ENCODE assay signal across 8 cellular contexts in the genomic region with DNA sequence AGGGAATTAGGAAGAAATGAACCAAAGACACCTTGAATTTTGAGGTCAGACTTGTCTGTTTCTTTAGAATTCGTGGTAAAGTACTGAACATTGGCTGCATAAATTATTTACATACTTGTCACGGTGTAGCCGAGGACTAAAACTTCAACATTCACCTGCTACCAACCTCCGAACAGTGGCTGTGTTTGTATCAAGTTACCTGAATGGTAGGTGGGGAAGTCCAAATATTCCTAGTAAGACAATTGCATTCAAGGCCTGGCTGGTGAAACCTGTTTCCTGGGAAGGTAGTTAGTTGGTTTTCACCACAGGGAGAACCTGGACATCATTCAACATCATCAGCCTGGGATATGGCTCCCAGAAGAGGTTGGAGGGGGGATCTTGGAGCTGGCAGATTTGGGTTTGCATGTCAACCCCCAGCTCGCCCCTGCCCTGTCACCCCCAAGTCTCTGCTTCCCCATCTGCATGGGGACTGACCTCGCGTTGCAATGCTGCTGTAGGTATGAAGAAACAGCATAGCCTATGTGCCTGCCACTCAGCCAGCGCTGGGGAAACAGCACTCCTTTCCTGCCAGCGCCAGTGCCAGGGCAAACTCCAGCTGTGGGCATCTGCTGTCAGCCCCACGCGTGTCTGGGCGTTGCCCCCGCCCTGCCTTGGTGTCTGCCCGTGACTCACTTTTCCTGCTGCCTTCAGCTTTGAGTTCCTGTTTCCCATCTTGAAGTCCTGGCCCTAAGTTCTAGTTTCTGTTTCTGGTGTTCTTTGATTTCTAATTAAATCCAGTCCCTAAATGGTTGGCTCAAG. TPM values are rescaled to one million over a fixed set of nuclear protein-coding genes. Genes with fewer than 3 reads are reported as not detected.
A peak's percentile ranks its signal among the peaks of the same experiment; 100 is the strongest.
DNase-seq lines count a peak whose midpoint lies in the region; ATAC-seq and TF ChIP-seq lines count a peak whose summit lies in the region.

No MANE protein-coding gene starts in this region.

- no peaks in the 10 kb centered on the region for H3K36me3 ChIP-seq in right atrium auricular region
- no peaks in the 10 kb centered on the region for H3K36me3 ChIP-seq in effector memory CD4-positive, alpha-beta T cell (ENCODE audit: control insufficient read depth, insufficient read depth, low read length)

- no peaks in the 10 kb centered on the region for H3K27me3 Mint-ChIP-seq in activated T-helper 17 cell treated with anti-CD3 and anti-CD28 coated beads, Interleukin-2, amount 50 U/mL, for 72 hours

- H3K4me1 Mint-ChIP-seq in activated T-helper 17 cell treated with anti-CD3 and anti-CD28 coated beads, Interleukin-2, amount 50 U/mL, for 72 hours, result peaks cover 5% of the 10 kb centered on the region

- no peak for TF ChIP-seq CTCF in right atrium auricular region (IDR thresholded peaks at IDR 0.05)

- ATAC-seq in GM19023 (IDR thresholded peaks at IDR 0.05; ENCODE audit: unreplicated experiment) (peak; percentile 43), HG02571 (IDR thresholded peaks at IDR 0.05; ENCODE audit: unreplicated experiment) (no peak)
- ATAC-seq in activated T-helper 17 cell treated with anti-CD3 and anti-CD28 coated beads, Interleukin-2, amount 50 U/mL, for 72 hours (replicated peaks), result peak; percentile 53
- peak; percentile 63 for ATAC-seq in stimulated activated naive CD8-positive, alpha-beta T cell treated with anti-CD3 and anti-CD28 coated beads, Interleukin-15, Interleukin-2, amounts not matched to agents 100 U/mL and 50 U/mL, for 24 hours

- H3K36me3 Mint-ChIP-seq in activated T-helper 17 cell treated with anti-CD3 and anti-CD28 coated beads, Interleukin-2, amount 50 U/mL, for 72 hours (ENCODE audit: low read depth), result no peaks in the 10 kb centered on the region

- peak; percentile 34 for DNase-seq in KG1 (lab: John Stamatoyannopoulos, UW)
- DNase-seq in right atrium auricular region (ENCODE audit: low spot score), result peak; percentile 79
- DNase-seq in stimulated activated naive CD8-positive, alpha-beta T cell treated with anti-CD3 and anti-CD28 coated beads, Interleukin-15, Interleukin-2, amounts not matched to agents 100 U/mL and 50 U/mL, for 24 hours, result peak; percentile 54
- no peak for DNase-seq in DMS53 treated with DMSO at 0.1 percent for 48 hours (lab: John Stamatoyannopoulos, UW; ENCODE audit: unreplicated experiment)
- DNase-seq in effector memory CD4-positive, alpha-beta T cell, result no peak

- peak overlapping the region in 1 of 2 donors; percentile 4 for H3K4me3 ChIP-seq in right atrium auricular region
- no peak overlapping the region for H3K4me3 ChIP-seq in effector memory CD4-positive, alpha-beta T cell (ENCODE audit: insufficient read depth, low read depth, low read length, poor library complexity, severe bottlenecking)

- H3K4me3 Mint-ChIP-seq in activated T-helper 17 cell treated with anti-CD3 and anti-CD28 coated beads, Interleukin-2, amount 50 U/mL, for 72 hours, result no peak overlapping the region

- H3K27ac ChIP-seq in right atrium auricular region, result peak overlapping the region in 1 of 2 donors; percentile 53
- no peak overlapping the region for H3K27ac ChIP-seq in effector memory CD4-positive, alpha-beta T cell (ENCODE audit: insufficient read depth, low read length, poor library complexity, severe bottlenecking)

- H3K4me1 ChIP-seq in right atrium auricular region, result no peaks in the 10 kb centered on the region
- H3K4me1 ChIP-seq in effector memory CD4-positive, alpha-beta T cell (ENCODE audit: control insufficient read depth, insufficient read depth, low read length, poor library complexity, severe bottlenecking), result no peaks in the 10 kb centered on the region

- H3K27ac Mint-ChIP-seq in activated T-helper 17 cell treated with anti-CD3 and anti-CD28 coated beads, Interleukin-2, amount 50 U/mL, for 72 hours, result peak overlapping the region; percentile 69

- no peaks in the 10 kb centered on the region for H3K9me3 Mint-ChIP-seq in activated T-helper 17 cell treated with anti-CD3 and anti-CD28 coated beads, Interleukin-2, amount 50 U/mL, for 72 hours

- H3K9me3 ChIP-seq in right atrium auricular region, result no peaks in the 10 kb centered on the region
- H3K9me3 ChIP-seq in effector memory CD4-positive, alpha-beta T cell (ENCODE audit: control insufficient read depth, low read length), result no peaks in the 10 kb centered on the region

- no peaks in the 10 kb centered on the region for H3K27me3 ChIP-seq in right atrium auricular region
- H3K27me3 ChIP-seq in effector memory CD4-positive, alpha-beta T cell (replicated peaks; ENCODE audit: control insufficient read depth, insufficient read depth, low read length, poor library complexity, severe bottlenecking), result no peaks in the 10 kb centered on the region

RNA-seq across cellular contexts. Expression of gene LARP4B, which starts 12.7 kb away (rescaled TPM):
- total RNA-seq in activated T-helper 17 cell treated with anti-CD3 and anti-CD28 coated beads, Interleukin-2, amount 50 U/mL, for 72 hours, result 100 to 1,000 TPM in 1 of 2 donors, 10 to 100 TPM in 1; 85.5 to 119 TPM
- total RNA-seq in right atrium auricular region, result 10 to 100 TPM; 24.2 to 26.1 TPM

RNA-seq across cellular contexts. Expression of gene GTPBP4, which starts 44.0 kb away (rescaled TPM):
- 100 to 1,000 TPM in 1 of 2 donors, 10 to 100 TPM in 1; 68.6 to 101 TPM for total RNA-seq in activated T-helper 17 cell treated with anti-CD3 and anti-CD28 coated beads, Interleukin-2, amount 50 U/mL, for 72 hours
- 10 to 100 TPM; 14.4 to 14.6 TPM for total RNA-seq in right atrium auricular region

Comparison
In these comparisons a context has a peak if more than half of its experiments do, and no peak if none do; other contexts are left out.
1. DNase-seq: peak in KG1 (single experiment), right atrium auricular region (single experiment) and stimulated activated naive CD8-positive, alpha-beta T cell treated with anti-CD3 and anti-CD28 coated beads, Interleukin-15, Interleukin-2, amounts not matched to agents 100 U/mL and 50 U/mL, for 24 hours (single experiment); none in DMS53 treated with DMSO at 0.1 percent for 48 hours (single experiment) and effector memory CD4-positive, alpha-beta T cell (0 of 3).
2. RNA of gene GTPBP4, which starts 44.0 kb away (total RNA-seq): 68.6 to 101 TPM in activated T-helper 17 cell treated with anti-CD3 and anti-CD28 coated beads, Interleukin-2, amount 50 U/mL, for 72 hours; 14.4 to 14.6 TPM in right atrium auricular region; every median in the first group is over 4 times any median in the second.